In the genomic region with DNA sequence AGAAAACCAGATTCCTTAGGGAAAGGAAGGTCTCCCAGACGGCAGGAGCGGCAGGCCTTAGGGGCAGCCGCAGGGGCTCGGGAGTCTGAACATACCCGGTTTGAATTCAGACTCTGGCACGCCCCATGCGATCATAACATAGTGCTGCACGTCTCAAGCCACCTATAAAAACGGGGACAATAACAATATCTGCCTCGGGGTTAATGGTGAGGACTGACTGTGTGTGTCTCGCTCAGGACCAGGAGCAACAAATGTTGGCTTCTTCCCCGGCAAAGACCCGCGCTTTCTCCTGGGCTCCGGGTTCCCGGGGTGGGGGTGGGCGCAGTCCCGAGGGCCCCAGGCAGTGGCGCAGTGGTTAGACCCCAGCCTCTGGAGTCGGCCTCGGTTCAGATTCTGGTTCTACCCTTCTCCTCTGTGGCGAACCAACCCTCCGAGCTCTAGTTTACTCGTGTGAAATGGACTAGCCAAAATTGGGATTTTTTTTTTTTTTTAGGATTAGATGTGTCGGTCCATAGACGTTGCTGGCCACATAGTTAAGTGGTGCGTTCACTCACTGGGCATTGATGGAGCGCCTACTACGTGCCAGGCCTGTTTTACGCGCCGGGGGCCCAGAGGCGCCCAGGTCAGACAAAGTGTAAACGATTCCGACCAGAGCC, we compare ENCODE assay signal across 8 cellular contexts. TPM values are rescaled to one million over a fixed set of nuclear protein-coding genes. Genes with fewer than 3 reads are reported as not detected.
DNase-seq lines count a peak whose midpoint lies in the region; ATAC-seq and TF ChIP-seq lines count a peak whose summit lies in the region.

No MANE protein-coding gene starts in this region.

- POLR2A ChIA-PET in CD4-positive, alpha-beta T cell (lab: Charles Lee): no interaction called here

- no peak for DNase-seq in CD4-positive, alpha-beta T cell
- DNase-seq in omental fat pad (ENCODE audit: low spot score) (no peak), SKM-1 (lab: John Stamatoyannopoulos, UW; ENCODE audit: unreplicated experiment) (no peak), NCI-H1930 (lab: John Stamatoyannopoulos, UW) (no peak)

- CTCF ChIA-PET in CD4-positive, alpha-beta T cell (lab: Charles Lee): no interaction called here

- intact Hi-C loops in CD4-positive, alpha-beta T cell (cut with DNase I, micrococcal nuclease): no loop called here

- H3K4me3 Mint-ChIP-seq in CD4-positive, alpha-beta T cell: peak overlapping the region; percentile 83

- no peak for TF ChIP-seq POLR2A in gastroesophageal sphincter (IDR thresholded peaks at IDR 0.05)

- no peaks in the 10 kb centered on the region for H3K36me3 Mint-ChIP-seq in CD4-positive, alpha-beta T cell (ENCODE audit: low read depth)

- no peaks in the 10 kb centered on the region for H3K9me3 Mint-ChIP-seq in CD4-positive, alpha-beta T cell

- peaks cover 85% of the 10 kb centered on the region for H3K27me3 Mint-ChIP-seq in CD4-positive, alpha-beta T cell

- 41% methylated on average over 9 to 15 of the region's 35 CpGs for WGBS in gastroesophageal sphincter (ENCODE audit: low coverage in 1 of 2), 2 donors

- TF ChIP-seq CTCF in CD4-positive, alpha-beta T cell (IDR thresholded peaks at IDR 0.05): no peak
- no peak for TF ChIP-seq CTCF in WI38 (IDR thresholded peaks at IDR 0.05; ENCODE audit: low read depth, low read length)
- TF ChIP-seq CTCF in gastroesophageal sphincter (IDR thresholded peaks at IDR 0.05): no peak
- no peak for TF ChIP-seq CTCF in omental fat pad (IDR thresholded peaks at IDR 0.05)

- no peak overlapping the region for H3K27ac Mint-ChIP-seq in CD4-positive, alpha-beta T cell

- no peak for TF ChIP-seq EP300 in gastroesophageal sphincter (IDR thresholded peaks at IDR 0.05)

- no peak overlapping the region for H3K27ac ChIP-seq in CD4-positive, alpha-beta T cell (ENCODE audit: low read depth, low read length)
- H3K27ac ChIP-seq in gastroesophageal sphincter: peak overlapping the region in 3 of 4 donors; percentile 88 to 92 (median 88)

- H3K36me3 ChIP-seq in gastroesophageal sphincter: no peaks in the 10 kb centered on the region

- ATAC-seq in CD4-positive, alpha-beta T cell (ENCODE audit: poor library complexity): no peak
- peak; percentile 76 for ATAC-seq in gastroesophageal sphincter
- peak; percentile 32 for ATAC-seq in omental fat pad (ENCODE audit: low FRiP score)
- ATAC-seq in HG03095 (IDR thresholded peaks at IDR 0.05; ENCODE audit: unreplicated experiment): no peak
- no peak for ATAC-seq in HG02884 (IDR thresholded peaks at IDR 0.05; ENCODE audit: unreplicated experiment)

- peaks cover 0 to 53% (median 12%) of the 10 kb centered on the region in 3 donors for H3K4me1 ChIP-seq in gastroesophageal sphincter

- peaks cover 10% of the 10 kb centered on the region for H3K4me1 Mint-ChIP-seq in CD4-positive, alpha-beta T cell (ENCODE audit: low read depth)

- H3K27me3 ChIP-seq in CD4-positive, alpha-beta T cell (ENCODE audit: control insufficient read depth, insufficient read depth, low read length): peaks cover 64% of the 10 kb centered on the region
- H3K27me3 ChIP-seq in gastroesophageal sphincter: no peaks in the 10 kb centered on the region

- peak overlapping the region; percentile 61 for H3K4me3 ChIP-seq in WI38 (ENCODE audit: low read depth, low read length)
- peak overlapping the region; percentile 70 to 97 for H3K4me3 ChIP-seq in gastroesophageal sphincter

- H3K9me3 ChIP-seq in CD4-positive, alpha-beta T cell (ENCODE audit: control insufficient read depth, low read length): no peaks in the 10 kb centered on the region
- no peaks in the 10 kb centered on the region for H3K9me3 ChIP-seq in gastroesophageal sphincter

RNA-seq across cellular contexts. Expression of gene SH3BP4, which starts 1.0 kb away (rescaled TPM):
- under 1 TPM; 0.52 to 0.59 TPM for total RNA-seq in CD4-positive, alpha-beta T cell
- total RNA-seq in gastroesophageal sphincter (10 to 100 TPM; 29.3 to 63.0 (median 42.9) TPM), omental fat pad (10 to 100 TPM; 32.5 to 66.9 (median 44.2) TPM)

Comparison
In these comparisons a context has a peak if more than half of its experiments do, and no peak if none do; other contexts are left out.
1. ATAC-seq: peak in gastroesophageal sphincter (single experiment) and omental fat pad (single experiment); none in CD4-positive, alpha-beta T cell (single experiment), HG03095 (single experiment) and HG02884 (single experiment).
2. RNA of gene SH3BP4, which starts 1.0 kb away (total RNA-seq): 29.3 to 63.0 TPM in gastroesophageal sphincter and 32.5 to 66.9 TPM in omental fat pad; 0.52 to 0.59 TPM in CD4-positive, alpha-beta T cell; every median in the first group is over 10 times any median in the second.